In genomic region chr4:64756016-64756415, GRCh38 we compare ENCODE assay signal across 23 cellular contexts.
DNase-seq lines count a peak whose midpoint lies in the region; ATAC-seq and TF ChIP-seq lines count a peak whose summit lies in the region.
"Had no signal": no experiment of that assay in that cellular context is flagged by ENCODE, and none has a peak within 500 bp of the region (broad histone marks: within the 10 kb centered on the region; RNA-seq: fewer than 3 reads in every experiment).

No MANE protein-coding gene starts in this region.

- H3F3A ChIP-seq in PC-3 (ENCODE audit: low read length, unreplicated experiment): no peaks in the 10 kb centered on the region

- H4K20me1 ChIP-seq in PC-3 (ENCODE audit: low read length): no peaks in the 10 kb centered on the region

- DNase-seq in ELR (ENCODE audit: low read depth): peak; percentile 52
- peak; percentile 62 for DNase-seq in PC-3
- DNase-seq in choroid plexus epithelial cell (ENCODE audit: low read depth): peak; percentile 11
- peak; percentile 11 for DNase-seq in non-pigmented ciliary epithelial cell (ENCODE audit: low read depth)
- DNase-seq in GF-D8 (lab: John Stamatoyannopoulos, UW): no peak
- DNase-seq in activated gamma-delta T cell (lab: John Stamatoyannopoulos, UW): no peak
- DNase-seq: activated CD4-positive, alpha-beta T cell treated with anti-CD3 and anti-CD28 coated beads for 1 hour; activated CD8-positive, alpha-beta memory T cell treated with anti-CD3 and anti-CD28 coated beads for 24 hours; activated T-cell treated with anti-CD3 and anti-CD28 coated beads, Interleukin-2, amount 50 U/mL, for 48 hours; AML-193; COR-L47; dermis blood vessel endothelial cell; MM.1S; NCI-H187 treated with DMSO at 0.1 percent for 48 hours; NCI-H2227 treated with DMSO at 0.1 percent for 48 hours; nephron progenitor cell; stimulated activated CD4-positive, alpha-beta T cell treated with anti-CD3 and anti-CD28 coated beads, Interleukin-2, amount 100 ng/mL, for 48 hours had no signal

- no TSS peak for BruUV-seq in PC-3 (replicated peaks; lab: Mats Ljungman, UMichigan)

- no peaks in the 10 kb centered on the region for H3K27me3 ChIP-seq in PC-3 (ENCODE audit: low read length)

- H2AFZ ChIP-seq in PC-3 (ENCODE audit: low read length): peak overlapping the region; percentile 48

- H3K4me1 ChIP-seq in PC-3 (ENCODE audit: insufficient read depth, low read length): no peaks in the 10 kb centered on the region

- POLR2A ChIA-PET in PC-3 (lab: Charles Lee; ENCODE audit: unreplicated experiment): no interaction called here

- H3K9me3 ChIP-seq in PC-3 (ENCODE audit: low read length): no peaks in the 10 kb centered on the region

- intact Hi-C loops in PC-3 (cut with micrococcal nuclease): no loop called here

- H3K36me3 ChIP-seq in PC-3 (ENCODE audit: low read depth, low read length): no peaks in the 10 kb centered on the region

- TF ChIP-seq CTCF in PC-3 (conservative IDR thresholded peaks at IDR 0.05; ENCODE audit: low read depth, low read length): no peak
- no peak for TF ChIP-seq CTCF in choroid plexus epithelial cell (conservative IDR thresholded peaks at IDR 0.05; ENCODE audit: low read depth, low read length)

- H3K4me2 ChIP-seq in PC-3 (ENCODE audit: low read length): no peak overlapping the region

- no peaks in the 10 kb centered on the region for H3K9me2 ChIP-seq in PC-3 (replicated peaks; ENCODE audit: low read length)

- no peak overlapping the region for H3K4me3 ChIP-seq in PC-3 (ENCODE audit: low read length)
- no peak overlapping the region for H3K4me3 ChIP-seq in choroid plexus epithelial cell (ENCODE audit: low read depth, low read length)
- H3K4me3 ChIP-seq: skin epidermis had no signal

- no peak overlapping the region for H3K9ac ChIP-seq in PC-3 (ENCODE audit: low read length)

- CTCF ChIA-PET in PC-3 (lab: Charles Lee): no interaction called here

- no peaks in the 10 kb centered on the region for H3K79me2 ChIP-seq in PC-3 (ENCODE audit: low read length)

- ATAC-seq in PC-3 (peak; percentile 89), HG02571 (IDR thresholded peaks at IDR 0.05; ENCODE audit: unreplicated experiment) (no peak)
- ATAC-seq: HepG2, left lobe of liver, Panc1, SK-N-SH treated with all-trans-retinoic acid at 6 μM for 48 hours had no signal

- H3K27ac ChIP-seq in PC-3 (ENCODE audit: low read length): no peak overlapping the region
- H3K27ac ChIP-seq: skin epidermis had no signal

Comparison
In these comparisons a context has a peak if more than half of its experiments do, and no peak if none do; other contexts are left out.
1. DNase-seq: peak in ELR (single experiment), PC-3 (single experiment), choroid plexus epithelial cell (single experiment) and non-pigmented ciliary epithelial cell (single experiment); none in GF-D8 (single experiment) and activated gamma-delta T cell (single experiment).